28 cellular contexts compared by ENCODE assay signal in genomic region chr6:75551367-75551952, GRCh38. TPM values are rescaled to one million over a fixed set of nuclear protein-coding genes. Genes with fewer than 3 reads are reported as not detected.
DNase-seq lines count a peak whose midpoint lies in the region; ATAC-seq and TF ChIP-seq lines count a peak whose summit lies in the region.
"Had no signal": no experiment of that assay in that cellular context is flagged by ENCODE, and none has a peak within 500 bp of the region (broad histone marks: within the 10 kb centered on the region; RNA-seq: fewer than 3 reads in every experiment).

No MANE protein-coding gene starts in this region.

- peak overlapping the region; percentile 31; the same call in 1 of the 2 replicates for H3K4me2 ChIP-seq in KMS-11

- H4K20me1 ChIP-seq in KMS-11 (ENCODE audit: insufficient read depth): no peaks in the 10 kb centered on the region

- DNase-seq in activated CD8-positive, alpha-beta memory T cell treated with anti-CD3 and anti-CD28 coated beads, Interleukin-2, amount 10 ng/mL, durations not matched to agents 7 days and 5 days: no peak
- no peak for DNase-seq in activated CD8-positive, alpha-beta memory T cell treated with anti-CD3 and anti-CD28 coated beads, Interleukin-2, amount 50 U/mL, for 48 hours
- DNase-seq in natural killer cell: no peak
- DNase-seq in LoVo (ENCODE audit: low spot score): no peak
- DNase-seq in NCI-H345 treated with DMSO at 0.1 percent for 48 hours (lab: John Stamatoyannopoulos, UW; ENCODE audit: unreplicated experiment): no peak
- DNase-seq: activated CD4-positive, alpha-beta T cell treated with anti-CD3 and anti-CD28 coated beads for 36 hours; activated naive CD4-positive, alpha-beta T cell treated with anti-CD3 and anti-CD28 coated beads, Interleukin-2, amount 50 U/mL, for 16 hours; activated T-cell treated with anti-CD3 and anti-CD28 coated beads, Interleukin-2, amount 50 U/mL, for 72 hours; CD4-positive, alpha-beta T cell; cortex of kidney; DMS 273 treated with DMSO at 0.1 percent for 48 hours; endodermal cell; esophagus squamous epithelium; GOT3; naive thymus-derived CD4-positive, alpha-beta T cell; NCI-H1105 treated with DMSO at 0.1 percent for 48 hours; NCI-H2029; NCI-H2227 treated with DMSO at 0.1 percent for 48 hours; NCI-H774; substantia nigra had no signal

- no peaks in the 10 kb centered on the region for H3K36me3 Mint-ChIP-seq in activated CD8-positive, alpha-beta memory T cell treated with anti-CD3 and anti-CD28 coated beads, Interleukin-2, amount 10 ng/mL, durations not matched to agents 7 days and 5 days
- H3K36me3 Mint-ChIP-seq in natural killer cell: no peaks in the 10 kb centered on the region
- H3K36me3 Mint-ChIP-seq: naive thymus-derived CD4-positive, alpha-beta T cell had no signal

- no peaks in the 10 kb centered on the region for H3K27me3 ChIP-seq in KMS-11 (ENCODE audit: insufficient read depth, low read depth)
- H3K27me3 ChIP-seq: esophagus squamous epithelium had no signal

- TF ChIP-seq CTCF in KMS-11 (conservative IDR thresholded peaks at IDR 0.05; ENCODE audit: low read depth, low read length) (no peak), natural killer cell (IDR thresholded peaks at IDR 0.05) (no peak)

- H3K9me3 Mint-ChIP-seq in activated CD8-positive, alpha-beta memory T cell treated with anti-CD3 and anti-CD28 coated beads, Interleukin-2, amount 10 ng/mL, durations not matched to agents 7 days and 5 days (ENCODE audit: low read depth): no peaks in the 10 kb centered on the region
- H3K9me3 Mint-ChIP-seq in natural killer cell: no peaks in the 10 kb centered on the region
- H3K9me3 Mint-ChIP-seq: activated T-cell treated with anti-CD3 and anti-CD28 coated beads, Interleukin-2, amount 50 U/mL, for 72 hours; CD4-positive, alpha-beta T cell; endodermal cell; naive thymus-derived CD4-positive, alpha-beta T cell had no signal

- no peaks in the 10 kb centered on the region for H3K36me3 ChIP-seq in KMS-11 (ENCODE audit: insufficient read depth)
- H3K36me3 ChIP-seq: esophagus squamous epithelium had no signal

- intact Hi-C loops in natural killer cell (cut with micrococcal nuclease): no loop called here

- peaks cover 17% of the 10 kb centered on the region for H3K4me1 ChIP-seq in KMS-11 (ENCODE audit: low read depth, poor library complexity, severe bottlenecking)
- H3K4me1 ChIP-seq: esophagus squamous epithelium had no signal

- H3K79me2 ChIP-seq in KMS-11 (ENCODE audit: insufficient read depth, low read depth): no peaks in the 10 kb centered on the region

- no peak overlapping the region for H3K4me3 Mint-ChIP-seq in activated CD8-positive, alpha-beta memory T cell treated with anti-CD3 and anti-CD28 coated beads, Interleukin-2, amount 10 ng/mL, durations not matched to agents 7 days and 5 days
- no peak overlapping the region for H3K4me3 Mint-ChIP-seq in natural killer cell
- H3K4me3 Mint-ChIP-seq: activated CD4-positive, alpha-beta T cell treated with anti-CD3 and anti-CD28 coated beads for 36 hours; activated T-cell treated with anti-CD3 and anti-CD28 coated beads, Interleukin-2, amount 50 U/mL, for 72 hours; CD4-positive, alpha-beta T cell; endodermal cell had no signal

- H3K27ac ChIP-seq in KMS-11: no peak overlapping the region
- H3K27ac ChIP-seq: 22Rv1, esophagus squamous epithelium, SK-N-MC, skin epidermis had no signal

- no peak overlapping the region for H2AFZ ChIP-seq in KMS-11 (ENCODE audit: low read depth)

- ATAC-seq in activated CD8-positive, alpha-beta memory T cell treated with anti-CD3 and anti-CD28 coated beads, Interleukin-2, amount 10 ng/mL, durations not matched to agents 7 days and 5 days: peak; percentile 39
- ATAC-seq in HG02610 (IDR thresholded peaks at IDR 0.05; ENCODE audit: unreplicated experiment): peak; percentile 25
- ATAC-seq in natural killer cell: peak in 2 of 3 donors; percentile 47 to 57
- no peak for ATAC-seq in GM18520 (IDR thresholded peaks at IDR 0.05; ENCODE audit: unreplicated experiment)
- ATAC-seq: activated CD4-positive, alpha-beta T cell treated with anti-CD3 and anti-CD28 coated beads for 36 hours; activated T-cell treated with anti-CD3 and anti-CD28 coated beads, Interleukin-2, amount 50 U/mL, for 72 hours; HepG2; naive thymus-derived CD4-positive, alpha-beta T cell had no signal

- no peak overlapping the region for H3K9ac ChIP-seq in KMS-11

- CTCF ChIA-PET in activated CD8-positive, alpha-beta memory T cell treated with anti-CD3 and anti-CD28 coated beads, Interleukin-2, amount 10 ng/mL, durations not matched to agents 7 days and 5 days (lab: Charles Lee): no interaction called here

- peaks cover 12% of the 10 kb centered on the region for H3K4me1 Mint-ChIP-seq in activated CD8-positive, alpha-beta memory T cell treated with anti-CD3 and anti-CD28 coated beads, Interleukin-2, amount 10 ng/mL, durations not matched to agents 7 days and 5 days
- H3K4me1 Mint-ChIP-seq in natural killer cell: peaks cover 0 to 6% of the 10 kb centered on the region in 2 donors

- H3K4me3 ChIP-seq in KMS-11 (IDR thresholded peaks at IDR 0.05; ENCODE audit: insufficient read depth, low read depth, low read length): no peak overlapping the region
- H3K4me3 ChIP-seq: esophagus squamous epithelium, SK-N-MC, skin epidermis had no signal

- no peak overlapping the region for H3K27ac Mint-ChIP-seq in activated CD8-positive, alpha-beta memory T cell treated with anti-CD3 and anti-CD28 coated beads, Interleukin-2, amount 10 ng/mL, durations not matched to agents 7 days and 5 days
- H3K27ac Mint-ChIP-seq in natural killer cell: no peak overlapping the region
- H3K27ac Mint-ChIP-seq: activated CD4-positive, alpha-beta T cell treated with anti-CD3 and anti-CD28 coated beads for 36 hours; activated T-cell treated with anti-CD3 and anti-CD28 coated beads, Interleukin-2, amount 50 U/mL, for 72 hours; CD4-positive, alpha-beta T cell; endodermal cell; naive thymus-derived CD4-positive, alpha-beta T cell had no signal

- H3K27me3 Mint-ChIP-seq in activated CD8-positive, alpha-beta memory T cell treated with anti-CD3 and anti-CD28 coated beads, Interleukin-2, amount 10 ng/mL, durations not matched to agents 7 days and 5 days: no peaks in the 10 kb centered on the region
- peaks cover 0 to 4% of the 10 kb centered on the region in 2 donors for H3K27me3 Mint-ChIP-seq in natural killer cell (ENCODE audit: low read depth in 2 of 2)

RNA-seq across cellular contexts. Expression of gene SENP6, which starts 50.2 kb away (rescaled TPM):
- total RNA-seq in activated CD8-positive, alpha-beta memory T cell treated with anti-CD3 and anti-CD28 coated beads, Interleukin-2, amount 10 ng/mL, durations not matched to agents 7 days and 5 days: 10 to 100 TPM; 79.2 to 80.4 TPM
- 100 to 1,000 TPM; 102 to 117 (median 108) TPM for total RNA-seq in natural killer cell

RNA-seq across cellular contexts. Expression of gene FILIP1, which starts 57.9 kb away (rescaled TPM):
- not detected for total RNA-seq in activated CD8-positive, alpha-beta memory T cell treated with anti-CD3 and anti-CD28 coated beads, Interleukin-2, amount 10 ng/mL, durations not matched to agents 7 days and 5 days
- not detected for total RNA-seq in natural killer cell
- total RNA-seq: activated CD4-positive, alpha-beta T cell treated with anti-CD3 and anti-CD28 coated beads for 36 hours; activated CD8-positive, alpha-beta memory T cell treated with anti-CD3 and anti-CD28 coated beads for 36 hours; HepG2 had no signal
